15 cellular contexts compared by ENCODE assay signal in the genomic region with DNA sequence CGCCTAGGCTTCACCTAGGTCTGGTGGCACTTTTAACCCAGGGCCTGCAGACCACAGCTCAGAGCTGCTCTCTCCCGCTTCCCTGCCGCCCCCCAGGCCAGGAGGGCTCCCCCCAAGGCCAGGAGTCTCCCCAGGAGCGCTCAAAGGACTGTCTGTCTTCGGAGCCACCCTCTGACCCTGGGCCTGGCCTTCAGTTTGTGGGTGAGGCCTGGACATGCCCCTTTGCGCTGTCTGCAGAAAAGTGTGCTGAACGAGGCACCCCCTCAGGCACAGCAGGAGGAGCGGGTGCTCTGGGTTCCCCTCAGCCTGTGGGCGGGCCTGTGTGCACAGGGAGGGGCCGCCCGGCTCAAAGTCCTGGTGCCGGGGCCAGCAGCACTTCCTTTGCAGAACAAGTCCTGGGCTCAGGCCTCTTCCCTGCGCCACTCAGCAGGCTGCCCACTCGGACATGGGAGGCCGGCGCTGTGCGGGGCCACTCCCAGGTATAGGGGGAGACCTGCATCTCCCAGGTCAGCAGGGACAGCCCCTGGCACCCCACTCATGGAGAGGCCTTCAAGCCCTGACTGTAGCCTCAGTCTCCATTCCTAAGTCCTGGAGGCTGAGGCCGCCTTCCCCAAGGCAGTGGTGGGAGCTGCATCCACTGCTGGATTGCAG. TPM values are rescaled to one million over a fixed set of nuclear protein-coding genes. Genes with fewer than 3 reads are reported as not detected.
A peak's percentile ranks its signal among the peaks of the same experiment; 100 is the strongest.
DNase-seq lines count a peak whose midpoint lies in the region; ATAC-seq and TF ChIP-seq lines count a peak whose summit lies in the region.
"Had no signal": no experiment of that assay in that cellular context is flagged by ENCODE, and none has a peak within 500 bp of the region (broad histone marks: within the 10 kb centered on the region; RNA-seq: fewer than 3 reads in every experiment).

No MANE protein-coding gene starts in this region.

- DNase-seq in left cardiac atrium (peak; percentile 59), Right ventricle myocardium inferior (ENCODE audit: missing footprints) (no peak), mucosa of descending colon (peak; percentile 85 to 92 (median 91)), uterus (no peak), activated gamma-delta T cell treated with Interleukin-2 at 50 U/mL for 16 hours (no peak), amniotic stem cell (lab: John Stamatoyannopoulos, UW) (no peak)
- DNase-seq: ACHN, cortex of kidney, glutamatergic neuron, NCI-H1048, NCI-H748 treated with DMSO at 0.1 percent for 48 hours had no signal

- intact Hi-C loops in left cardiac atrium (cut with DNase I), result no loop called here
- intact Hi-C loops in Right ventricle myocardium inferior (cut with DNase I), result loop anchor here (10.0 kb wide), 1 partner anchor 230 kb away; a partner anchor contains a TSS
- intact Hi-C loops in mucosa of descending colon (cut with DNase I, micrococcal nuclease), result no loop called here
- intact Hi-C loops in uterus (cut with DNase I; ENCODE audit: low total_unique reads), result no loop called here

- H3K27me3 ChIP-seq in ectodermal cell (ENCODE audit: control insufficient read depth, insufficient read depth, low read length, poor library complexity, severe bottlenecking) (no peaks in the 10 kb centered on the region), uterus (no peaks in the 10 kb centered on the region)

- H3K4me3 ChIP-seq in ectodermal cell (ENCODE audit: insufficient read depth, low read depth, low read length), result no peak overlapping the region
- H3K4me3 ChIP-seq in mucosa of descending colon, result no peak overlapping the region
- no peak overlapping the region for H3K4me3 ChIP-seq in uterus

- TF ChIP-seq POLR2A in uterus (IDR thresholded peaks at IDR 0.05), result no peak

- peak overlapping the region; percentile 26 for H3K27ac ChIP-seq in ectodermal cell (ENCODE audit: insufficient read depth, low read depth, low read length, poor library complexity, severe bottlenecking)
- H3K27ac ChIP-seq in uterus, result peak overlapping the region; percentile 17 to 27

- ATAC-seq in left cardiac atrium (peak; percentile 3), Right ventricle myocardium inferior (no peak), mucosa of descending colon (peak; percentile 75), GM21360 (IDR thresholded peaks at IDR 0.05; ENCODE audit: unreplicated experiment) (no peak)
- ATAC-seq: CD8-positive, alpha-beta T cell had no signal

- TF ChIP-seq CTCF in mucosa of descending colon (IDR thresholded peaks at IDR 0.05), result no peak
- TF ChIP-seq CTCF in uterus (IDR thresholded peaks at IDR 0.05), result no peak

- 93 to 94% methylated on average over 18 of the region's 18 CpGs for WGBS in ectodermal cell, 2 experiments

- H3K9me3 ChIP-seq in ectodermal cell (ENCODE audit: control insufficient read depth, low read length), result no peaks in the 10 kb centered on the region
- H3K9me3 ChIP-seq in mucosa of descending colon, result no peaks in the 10 kb centered on the region
- H3K9me3 ChIP-seq in uterus, result no peaks in the 10 kb centered on the region

- H3K36me3 ChIP-seq in ectodermal cell (ENCODE audit: control insufficient read depth, insufficient read depth, low read length) (no peaks in the 10 kb centered on the region), mucosa of descending colon (ENCODE audit: low read depth) (no peaks in the 10 kb centered on the region), uterus (no peaks in the 10 kb centered on the region)

- peaks cover 9% of the 10 kb centered on the region for H3K4me1 ChIP-seq in ectodermal cell (ENCODE audit: control insufficient read depth, insufficient read depth, low read length)
- H3K4me1 ChIP-seq in mucosa of descending colon (ENCODE audit: low read depth), result peaks cover 68% of the 10 kb centered on the region
- no peaks in the 10 kb centered on the region for H3K4me1 ChIP-seq in uterus

RNA-seq across cellular contexts. Expression of a gene that starts 14.3 kb away (rescaled TPM):
- total RNA-seq in left cardiac atrium, result under 1 TPM in 1 of 2 donors, not detected in 1; 0.18 TPM
- not detected for total RNA-seq in Right ventricle myocardium inferior
- not detected for polyA plus RNA-seq in ectodermal cell (2013, experiment 1 of 4)
- 0.39 TPM for polyA plus RNA-seq in ectodermal cell (2013, experiment 2 of 4)
- polyA plus RNA-seq in ectodermal cell (2013, experiment 3 of 4), result not detected
- 0.08 TPM for polyA plus RNA-seq in ectodermal cell (2013, experiment 4 of 4)
- 10 to 100 TPM in 2 of 3 donors, 1 to 10 TPM in 1; 6.2 to 28.5 (median 27.9) TPM for total RNA-seq in mucosa of descending colon
- total RNA-seq in uterus, result 10 to 100 TPM in 1 of 4 donors, 1 to 10 TPM in 2, under 1 TPM in 1; 0.88 to 26.6 (median 1.5) TPM
- total RNA-seq: astrocyte had no signal

Comparison
In these comparisons a context has a peak if more than half of its experiments do, and no peak if none do; other contexts are left out.
1. ATAC-seq: peak in left cardiac atrium (2 of 2) and mucosa of descending colon (single experiment); none in Right ventricle myocardium inferior (single experiment) and GM21360 (single experiment).
2. DNase-seq: peak in left cardiac atrium (single experiment) and mucosa of descending colon (3 of 3); none in Right ventricle myocardium inferior (single experiment), uterus (0 of 2), activated gamma-delta T cell treated with Interleukin-2 at 50 U/mL for 16 hours (single experiment) and amniotic stem cell (single experiment).